28 cellular contexts compared by ENCODE assay signal in genomic region chr9:72415948-72416347, GRCh38.
"Had no signal": no experiment of that assay in that cellular context is flagged by ENCODE, and none has a peak within 500 bp of the region (broad histone marks: within the 10 kb centered on the region; RNA-seq: fewer than 3 reads in every experiment).

No MANE protein-coding gene starts in this region.

- H3K4me1 ChIP-seq: neural progenitor cell, parathyroid adenoma, psoas muscle, spleen, suprapubic skin, testis, tibial artery, transverse colon, upper lobe of right lung, uterus had no signal

- H3K4me2 ChIP-seq: neural progenitor cell, smooth muscle cell had no signal

- H3K27me3 ChIP-seq: neural progenitor cell, ovary, spleen, suprapubic skin, testis, tibial artery, transverse colon, upper lobe of right lung, uterus had no signal

- H3K4me3 ChIP-seq: neural progenitor cell, ovary, psoas muscle, skin epidermis, smooth muscle cell, spleen, suprapubic skin, testis, tibial artery, transverse colon, upper lobe of right lung, uterus had no signal

- H3K9ac ChIP-seq: neural progenitor cell, parathyroid adenoma had no signal

- H3K79me2 ChIP-seq: parathyroid adenoma had no signal

- H3K9me3 ChIP-seq: ovary, psoas muscle, spleen, suprapubic skin, testis, tibial artery, transverse colon, upper lobe of right lung, uterus had no signal

- DNase-seq: natural killer cell; occipital lobe; ovary; posterior cingulate gyrus; psoas muscle; right cardiac atrium; spleen; stimulated activated CD4-positive, alpha-beta T cell treated with anti-CD3 and anti-CD28 coated beads, Interleukin-12 subunit alpha, Interleukin-12 subunit beta, amount 100 ng/mL, for 4 hours; stimulated activated CD4-positive, alpha-beta T cell treated with anti-CD3 and anti-CD28 coated beads, Interleukin-1b, Interleukin-23, amount 100 ng/mL, for 48 hours; stimulated activated CD4-positive, alpha-beta T cell treated with anti-CD3 and anti-CD28 coated beads, Interleukin-4, amount 100 ng/mL, for 1 hour; stimulated activated CD4-positive, alpha-beta T cell treated with anti-CD3 and anti-CD28 coated beads, Interleukin-4, amount 100 ng/mL, for 4 hours; stimulated activated CD8-positive, alpha-beta memory T cell treated with anti-CD3 and anti-CD28 coated beads, Interleukin-4, amount 100 ng/mL, for 48 hours; stimulated activated naive CD4-positive, alpha-beta T cell; stimulated activated naive CD8-positive, alpha-beta T cell treated with anti-CD3 and anti-CD28 coated beads, Interleukin-15, amount 100 ng/mL, for 72 hours; stimulated activated naive CD8-positive, alpha-beta T cell treated with anti-CD3 and anti-CD28 coated beads, Interleukin-15, Interleukin-2, amounts not matched to agents 100 U/mL and 50 U/mL, for 24 hours; substantia nigra; testis; tibial artery; transverse colon; upper lobe of right lung; uterus had no signal

- H3K27ac ChIP-seq: neural progenitor cell, ovary, parathyroid adenoma, psoas muscle, skin epidermis, spleen, suprapubic skin, testis, tibial artery, transverse colon, upper lobe of right lung, uterus had no signal

- ATAC-seq: natural killer cell; psoas muscle; right cardiac atrium; sciatic nerve; stimulated activated memory B cell treated with anti-CD40 and anti-IgM and Interleukin-4, amounts not matched to agents 10 μg/mL and 1 μg/mL and 100 μg/mL, for 72 hours; stimulated activated naive CD8-positive, alpha-beta T cell treated with anti-CD3 and anti-CD28 coated beads, Interleukin-15, amount 100 ng/mL, for 72 hours; stimulated activated naive CD8-positive, alpha-beta T cell treated with anti-CD3 and anti-CD28 coated beads, Interleukin-15, Interleukin-2, amounts not matched to agents 100 U/mL and 50 U/mL, for 24 hours; upper lobe of right lung had no signal

- H3K36me3 ChIP-seq: neural progenitor cell, ovary, spleen, suprapubic skin, tibial artery, transverse colon, upper lobe of right lung, uterus had no signal

- H2AFZ ChIP-seq: neural progenitor cell, parathyroid adenoma had no signal
